ENCODE assay signal across 24 cellular contexts in genomic region chrX:32155044-32155638, GRCh38.
DNase-seq lines count a peak whose midpoint lies in the region; ATAC-seq, FAIRE-seq and TF ChIP-seq lines count a peak whose summit lies in the region.
"Had no signal": no experiment of that assay in that cellular context is flagged by ENCODE, and none has a peak within 500 bp of the region (broad histone marks: within the 10 kb centered on the region; RNA-seq: fewer than 3 reads in every experiment).

No MANE protein-coding gene starts in this region.

- H3K27me3 ChIP-seq in H7 (ENCODE audit: control insufficient read depth, insufficient read depth, low read length) (no peaks in the 10 kb centered on the region), Caco-2 (replicated peaks; ENCODE audit: control insufficient read depth, insufficient read depth, low read length) (no peaks in the 10 kb centered on the region), aorta (ENCODE audit: control insufficient read depth in 1 of 2, insufficient read depth in 2 of 2, low read length in 1 of 2) (no peaks in the 10 kb centered on the region)

- no peak overlapping the region for H3K4me3 ChIP-seq in H7 (ENCODE audit: insufficient read depth, low read depth, low read length)
- no peak overlapping the region for H3K4me3 ChIP-seq in Caco-2 (ENCODE audit: low read depth, low read length)
- no peak overlapping the region for H3K4me3 ChIP-seq in kidney (ENCODE audit: low read length in 2 of 2)
- no peak overlapping the region for H3K4me3 ChIP-seq in aorta (ENCODE audit: low read length in 2 of 2)
- H3K4me3 ChIP-seq: thoracic aorta had no signal

- H3K9ac ChIP-seq in kidney (ENCODE audit: low read length in 2 of 2): no peak overlapping the region
- H3K9ac ChIP-seq: KMS-11 had no signal

- WGBS in aorta, 2 donors: 4 to 21% methylated on average over 5 of the region's 5 CpGs

- H3K36me3 ChIP-seq in H7 (replicated peaks; ENCODE audit: control insufficient read depth, insufficient read depth, low read length) (no peaks in the 10 kb centered on the region), Caco-2 (ENCODE audit: control insufficient read depth, insufficient read depth, low read length) (no peaks in the 10 kb centered on the region), kidney (ENCODE audit: control insufficient read depth in 1 of 2, insufficient read depth in 2 of 2, low read length in 2 of 2) (no peaks in the 10 kb centered on the region), aorta (ENCODE audit: control insufficient read depth in 1 of 2, insufficient read depth in 2 of 2, low read length in 1 of 2) (no peaks in the 10 kb centered on the region)
- H3K36me3 ChIP-seq: thoracic aorta had no signal

- H3K27ac Mint-ChIP-seq in WTC11 (no peak overlapping the region), Caco-2 (ENCODE audit: unreplicated experiment) (no peak overlapping the region)
- H3K27ac Mint-ChIP-seq: CD8-positive, alpha-beta memory T cell; HFFc6; natural killer cell had no signal

- DNase-seq in H7 (peak; percentile 24), WTC11 (ENCODE audit: low spot score) (no peak), hypothalamus (lab: John Stamatoyannopoulos, UW) (peak in 27 of 51 donors; percentile 0 to 78 (median 2)), occipital lobe (lab: John Stamatoyannopoulos, UW) (peak; percentile 13), Caco-2 (no peak), kidney (no peak), GF-D8 (lab: John Stamatoyannopoulos, UW) (no peak), aorta (no peak)
- DNase-seq: activated CD4-positive, alpha-beta T cell treated with anti-CD3 and anti-CD28 coated beads, Interleukin-2, amount 50 U/mL, for 4 hours; activated naive CD4-positive, alpha-beta T cell treated with Interleukin-2 at 50 U/mL for 16 hours; CD8-positive, alpha-beta memory T cell; DND-41; HFFc6; mesenchymal stem cell; natural killer cell; NCI-H1930; NCI-H524; Right ventricle myocardium superior; stimulated activated CD4-positive, alpha-beta T cell treated with anti-CD3 and anti-CD28 coated beads, Interleukin-15, amount 100 ng/mL, for 24 hours; T-helper 1 cell had no signal

- peak overlapping the region; percentile 24 for H3K4me3 Mint-ChIP-seq in WTC11
- H3K4me3 Mint-ChIP-seq in Caco-2 (ENCODE audit: unreplicated experiment): no peak overlapping the region
- H3K4me3 Mint-ChIP-seq: CD8-positive, alpha-beta memory T cell; HFFc6; natural killer cell had no signal

- ATAC-seq in WTC11: peak; percentile 57
- no peak for ATAC-seq in aorta (ENCODE audit: low FRiP score)
- ATAC-seq: natural killer cell had no signal

- H3K27me3 Mint-ChIP-seq in WTC11 (ENCODE audit: low read depth) (no peaks in the 10 kb centered on the region), Caco-2 (ENCODE audit: insufficient read depth, unreplicated experiment) (no peaks in the 10 kb centered on the region)
- H3K27me3 Mint-ChIP-seq: CD8-positive, alpha-beta memory T cell had no signal

- BruUV-seq in Caco-2 (replicated peaks; lab: Mats Ljungman, UMichigan): no TSS peak

- no peak overlapping the region for H3K27ac ChIP-seq in kidney (ENCODE audit: low read depth in 2 of 2, low read length in 2 of 2)
- no peak overlapping the region for H3K27ac ChIP-seq in aorta (ENCODE audit: low read depth in 1 of 2, low read length in 2 of 2)
- H3K27ac ChIP-seq: KMS-11, thoracic aorta, VCaP had no signal

- POLR2A ChIA-PET in WTC11 (lab: Charles Lee) (no interaction called here), Caco-2 (lab: Charles Lee) (no interaction called here)

- H3K4me1 Mint-ChIP-seq in WTC11 (peaks cover 5% of the 10 kb centered on the region), Caco-2 (ENCODE audit: low read depth, unreplicated experiment) (no peaks in the 10 kb centered on the region)
- H3K4me1 Mint-ChIP-seq: CD8-positive, alpha-beta memory T cell; natural killer cell had no signal

- no peak for FAIRE-seq in kidney (lab: Jason Lieb, UNC)
- FAIRE-seq: astrocyte had no signal

- TF ChIP-seq CTCF in WTC11 (IDR thresholded peaks at IDR 0.05) (no peak), Caco-2 (IDR thresholded peaks at IDR 0.05; ENCODE audit: insufficient read depth in 1 of 2, low read depth in 1 of 2, low read length in 1 of 2, severe bottlenecking in 1 of 2, unreplicated experiment in 1 of 2) (no peak), kidney (IDR thresholded peaks at IDR 0.05; ENCODE audit: borderline replicate concordance, extremely low read depth, insufficient read depth) (no peak)

- no peaks in the 10 kb centered on the region for H3K9me3 ChIP-seq in Caco-2
- H3K9me3 ChIP-seq in kidney (ENCODE audit: control insufficient read depth in 1 of 2, low read length in 2 of 2): no peaks in the 10 kb centered on the region
- no peaks in the 10 kb centered on the region for H3K9me3 ChIP-seq in aorta (ENCODE audit: control insufficient read depth, low read length)
- H3K9me3 ChIP-seq: thoracic aorta had no signal

- intact Hi-C loops in Caco-2 (cut with micrococcal nuclease; ENCODE audit: unreplicated experiment) (no loop called here), kidney (cut with DNase I) (no loop called here), aorta (cut with DNase I) (no loop called here)

- H3K9me3 Mint-ChIP-seq in WTC11 (peaks cover 8% of the 10 kb centered on the region; the same call in 1 of the 2 replicates), Caco-2 (ENCODE audit: unreplicated experiment) (no peaks in the 10 kb centered on the region)

- CTCF ChIA-PET in WTC11 (lab: Charles Lee) (no interaction called here), Caco-2 (lab: Charles Lee) (no interaction called here)

- H3K36me3 Mint-ChIP-seq in WTC11 (no peaks in the 10 kb centered on the region), Caco-2 (ENCODE audit: insufficient read depth, unreplicated experiment) (no peaks in the 10 kb centered on the region)
- H3K36me3 Mint-ChIP-seq: CD8-positive, alpha-beta memory T cell; natural killer cell had no signal

- no peaks in the 10 kb centered on the region for H3K4me1 ChIP-seq in Caco-2
- H3K4me1 ChIP-seq in kidney (ENCODE audit: control insufficient read depth in 1 of 2, insufficient read depth in 1 of 2, low read depth in 1 of 2, low read length in 2 of 2): no peaks in the 10 kb centered on the region
- H3K4me1 ChIP-seq in aorta (ENCODE audit: control insufficient read depth in 1 of 2, insufficient read depth in 2 of 2, low read length in 2 of 2): no peaks in the 10 kb centered on the region

TF ChIP-seq in WTC11, 78 proteins besides CTCF, POLR2A, EP300 and RAD21:
- TF ChIP-seq NR1H2 (CRISPR knock-in tag; IDR thresholded peaks at IDR 0.05) (no peak), ATF3 (CRISPR knock-in tag; conservative IDR thresholded peaks at IDR 0.05) (no peak), PRDM15 (CRISPR knock-in tag; IDR thresholded peaks at IDR 0.05) (peak; percentile 83)

Comparison
In these comparisons a context has a peak if more than half of its experiments do, and no peak if none do; other contexts are left out.
1. DNase-seq: peak in H7 (single experiment), hypothalamus (27 of 51) and occipital lobe (single experiment); none in WTC11 (single experiment), Caco-2 (0 of 2), kidney (single experiment), GF-D8 (single experiment) and aorta (0 of 2).